Comparison of ENCODE assay signal across 23 cellular contexts in genomic region chr20:41355598-41356203, GRCh38. TPM values are rescaled to one million over a fixed set of nuclear protein-coding genes. Genes with fewer than 3 reads are reported as not detected.
"Had no signal": no experiment of that assay in that cellular context is flagged by ENCODE, and none has a peak within 500 bp of the region (broad histone marks: within the 10 kb centered on the region; RNA-seq: fewer than 3 reads in every experiment).

No MANE protein-coding gene starts in this region.

- H3K36me3 ChIP-seq: colonic mucosa, gastrocnemius medialis had no signal

- H3K27me3 ChIP-seq: colonic mucosa, gastrocnemius medialis, pancreas, sigmoid colon, testis, tibial artery had no signal

- H3K4me3 ChIP-seq: colonic mucosa, gastrocnemius medialis, lower lobe of right lung, pancreas, sigmoid colon, testis, tibial artery had no signal

- DNase-seq: colonic mucosa; effector CD8-positive, alpha-beta T cell; endodermal cell; foreskin fibroblast; gastrocnemius medialis; head of caudate nucleus; left colon; left ventricle myocardium superior; lower lobe of right lung; naive thymus-derived CD8-positive, alpha-beta T cell; nephron progenitor cell; occipital lobe; pancreas; sigmoid colon; stimulated activated CD4-positive, alpha-beta T cell treated with anti-CD3 and anti-CD28 coated beads, Interleukin-2, amount 100 ng/mL, for 24 hours; stimulated activated CD4-positive, alpha-beta T cell treated with anti-CD3 and anti-CD28 coated beads, Interleukin-4, amount 100 ng/mL, for 24 hours; stimulated activated naive CD8-positive, alpha-beta T cell treated with anti-CD3 and anti-CD28 coated beads, Interleukin-15, Interleukin-2, amounts not matched to agents 100 U/mL and 50 U/mL, for 24 hours; substantia nigra; testis; tibial artery had no signal

- H3K9me3 ChIP-seq: colonic mucosa, gastrocnemius medialis, lower lobe of right lung, pancreas, sigmoid colon, testis, tibial artery had no signal

- FAIRE-seq: pancreas had no signal

- H3K27ac ChIP-seq: colonic mucosa, epithelial cell of prostate, gastrocnemius medialis, lower lobe of right lung, pancreas, sigmoid colon, testis, tibial artery had no signal

- H3K4me1 ChIP-seq: colonic mucosa, lower lobe of right lung, pancreas, sigmoid colon had no signal

RNA-seq across cellular contexts. Expression of gene EMILIN3, which starts 10.9 kb away (rescaled TPM):
- total RNA-seq: mesenteric fat pad; myocyte; naive thymus-derived CD8-positive, alpha-beta T cell had no signal
